In the genomic region with DNA sequence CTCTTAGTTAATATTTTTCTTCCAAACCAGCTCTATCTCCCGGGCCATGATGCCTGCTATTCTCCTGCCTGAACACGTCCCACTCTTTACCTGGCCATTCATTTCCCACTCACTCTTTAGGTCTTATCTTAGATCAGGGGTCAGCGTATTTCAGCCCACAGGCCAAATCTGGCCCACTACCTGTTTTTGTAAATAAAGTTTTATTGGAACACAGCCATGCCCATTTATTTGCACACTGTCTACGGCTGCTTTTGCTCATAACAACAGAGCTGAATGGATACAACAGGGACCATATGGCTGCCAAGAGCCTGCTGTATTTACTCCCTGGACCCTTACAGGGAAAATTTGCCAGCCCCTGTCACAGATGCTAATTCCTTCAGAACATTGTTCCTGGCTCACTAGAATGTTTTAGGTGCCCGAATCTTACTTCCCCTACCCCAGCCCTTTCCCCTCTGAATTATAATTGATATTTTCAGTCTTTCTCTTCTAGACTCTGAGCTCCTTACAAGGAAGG, we compare ENCODE assay signal across 23 cellular contexts.
"Had no signal": no experiment of that assay in that cellular context is flagged by ENCODE, and none has a peak within 500 bp of the region (broad histone marks: within the 10 kb centered on the region; RNA-seq: fewer than 3 reads in every experiment).

No MANE protein-coding gene starts in this region.

- DNase-seq: activated CD4-positive, alpha-beta memory T cell treated with anti-CD3 and anti-CD28 coated beads for 36 hours; activated CD4-positive, alpha-beta T cell treated with anti-CD3 and anti-CD28 coated beads, Interleukin-2, amount 10 ng/mL, durations not matched to agents 24 days and 14 days; activated CD4-positive, CD25-positive, alpha-beta regulatory T cell treated with anti-CD3 and anti-CD28 coated beads, Interleukin-2, amount 50 U/mL, for 72 hours; activated CD8-positive, alpha-beta memory T cell treated with anti-CD3 and anti-CD28 coated beads, Interleukin-2, amount 50 U/mL, for 4 hours; activated gamma-delta T cell; activated naive CD4-positive, alpha-beta T cell treated with anti-CD3 and anti-CD28 coated beads, Interleukin-2, amount 50 U/mL, for 16 hours; activated T-cell treated with anti-CD3 and anti-CD28 coated beads, Interleukin-2, amount 50 U/mL, for 1 hour; amniotic stem cell; brain microvascular endothelial cell; endodermal cell; foreskin fibroblast; head of caudate nucleus; hippocampal formation; left cardiac atrium; left ventricle myocardium superior; naive thymus-derived CD4-positive, alpha-beta T cell; occipital lobe; stimulated activated CD4-positive, alpha-beta T cell treated with anti-CD3 and anti-CD28 coated beads, Interleukin-15, amount 100 ng/mL, for 24 hours; stimulated activated CD4-positive, alpha-beta T cell treated with anti-CD3 and anti-CD28 coated beads, Interleukin-2, amount 100 ng/mL, for 24 hours; stimulated activated naive B cell treated with anti-CD40 and anti-IgM and Interleukin-4, amounts not matched to agents 10 μg/mL and 1 μg/mL and 100 μg/mL, for 72 hours; stomach; T-helper 2 cell; thyroid gland had no signal
